1 cellular context compared by ENCODE assay signal in genomic region chr1:23751050-23751814, GRCh38.
TF ChIP-seq lines count a peak whose summit lies in the region.

No MANE protein-coding gene starts in this region.

TF ChIP-seq in HepG2, 621 proteins besides CTCF, POLR2A, EP300 and RAD21 (continues in another document):
- TF ChIP-seq ARID3A (IDR thresholded peaks at IDR 0.05; ENCODE audit: low read depth, low read length) (no peak), ARID4A (CRISPR knock-in tag; IDR thresholded peaks at IDR 0.05; ENCODE audit: borderline replicate concordance) (no peak), ZNF749 (CRISPR knock-in tag; IDR thresholded peaks at IDR 0.05; ENCODE audit: borderline replicate concordance) (no peak), ZNF501 (CRISPR knock-in tag; IDR thresholded peaks at IDR 0.05) (peak; percentile 33; the same call in 1 of the 2 replicates), THAP11 (CRISPR knock-in tag; IDR thresholded peaks at IDR 0.05) (peak; percentile 32; the same call in 1 of the 2 replicates), BCLAF1 (IDR thresholded peaks at IDR 0.05) (no peak), KDM4B (CRISPR knock-in tag; IDR thresholded peaks at IDR 0.05) (no peak), IRF1 (CRISPR knock-in tag; IDR thresholded peaks at IDR 0.05; ENCODE audit: low read depth) (no peak), JUNB (CRISPR knock-in tag; IDR thresholded peaks at IDR 0.05; ENCODE audit: borderline replicate concordance) (no peak), FOXO1 (CRISPR knock-in tag; IDR thresholded peaks at IDR 0.05) (no peak), HMGXB4 (CRISPR knock-in tag; IDR thresholded peaks at IDR 0.05; ENCODE audit: borderline replicate concordance in 1 of 2, low read depth in 1 of 2) (0 out of 4 replicates have a peak, but pooled peaks of 1 of the 2 experiments have one; percentile 22), STAG1 (CRISPR knock-in tag; IDR thresholded peaks at IDR 0.05) (peak; percentile 77), SNAI1 (CRISPR knock-in tag; IDR thresholded peaks at IDR 0.05; ENCODE audit: borderline replicate concordance) (no peak), CSRNP1 (CRISPR knock-in tag; IDR thresholded peaks at IDR 0.05) (no peak), ZBTB33 (CRISPR knock-in tag; IDR thresholded peaks at IDR 0.05) (0 out of 2 replicates have a peak, but pooled peaks have one; percentile 45), XRCC5 (optimal IDR thresholded peaks at IDR 0.05; ENCODE audit: low read length) (peak; percentile 20), GATAD2A (CRISPR knock-in tag; IDR thresholded peaks at IDR 0.05) (0 out of 2 replicates have a peak, but pooled peaks have one; percentile 15), MAZ (IDR thresholded peaks at IDR 0.05; ENCODE audit: borderline replicate concordance, low read depth, low read length) (no peak), MAZ (CRISPR knock-in tag; IDR thresholded peaks at IDR 0.05; ENCODE audit: low read depth) (no peak), PHF21A (CRISPR knock-in tag; IDR thresholded peaks at IDR 0.05) (peak; percentile 16; the same call in 1 of the 2 replicates), KLF9 (CRISPR knock-in tag; IDR thresholded peaks at IDR 0.05; ENCODE audit: low read depth) (no peak), ZNF777 (CRISPR knock-in tag; IDR thresholded peaks at IDR 0.05) (no peak), SKI (IDR thresholded peaks at IDR 0.05; ENCODE audit: partially characterized antibody) (no peak), ZNF572 (CRISPR knock-in tag; IDR thresholded peaks at IDR 0.05) (no peak), SPEN (CRISPR knock-in tag; IDR thresholded peaks at IDR 0.05; ENCODE audit: low read depth) (peak; percentile 38; the same call in 1 of the 2 replicates), SMC3 (IDR thresholded peaks at IDR 0.05; ENCODE audit: low read length) (peak; percentile 74), ZGPAT (CRISPR knock-in tag; IDR thresholded peaks at IDR 0.05) (peak; percentile 28; the same call in 1 of the 2 replicates), MYPOP (CRISPR knock-in tag; IDR thresholded peaks at IDR 0.05) (no peak), ELF3 (CRISPR knock-in tag; IDR thresholded peaks at IDR 0.05) (0 out of 2 replicates have a peak, but pooled peaks have one; percentile 31), KAT2B (IDR thresholded peaks at IDR 0.05; ENCODE audit: borderline replicate concordance, low read depth, low read length) (no peak), DRAP1 (CRISPR knock-in tag; IDR thresholded peaks at IDR 0.05) (no peak), HMG20B (CRISPR knock-in tag; conservative IDR thresholded peaks at IDR 0.05) (no peak)
